In genomic region chr2:18266188-18266587, GRCh38 we compare ENCODE assay signal across 17 cellular contexts.
A peak's percentile ranks its signal among the peaks of the same experiment; 100 is the strongest.
DNase-seq lines count a peak whose midpoint lies in the region; ATAC-seq and TF ChIP-seq lines count a peak whose summit lies in the region.
"Had no signal": no experiment of that assay in that cellular context is flagged by ENCODE, and none has a peak within 500 bp of the region (broad histone marks: within the 10 kb centered on the region; RNA-seq: fewer than 3 reads in every experiment).

No MANE protein-coding gene starts in this region.

- POLR2A ChIA-PET in BJ (lab: Charles Lee) = no interaction called here
- POLR2A ChIA-PET in HEK293T (lab: Yijun Ruan, JAX) = no interaction called here

- no peaks in the 10 kb centered on the region for H3K27me3 ChIP-seq in BJ (ENCODE audit: control insufficient read depth, insufficient read depth, low read length)
- no peaks in the 10 kb centered on the region for H3K27me3 ChIP-seq in WERI-Rb-1 (ENCODE audit: insufficient read depth, low read depth, severe bottlenecking)
- H3K27me3 ChIP-seq: BLaER1 treated with 17β-estradiol and CSF1 and Interleukin-3, amounts not matched to agents 10 nM and 100 nM; SJCRH30 had no signal

- no peaks in the 10 kb centered on the region for H3K36me3 ChIP-seq in BJ (ENCODE audit: control insufficient read depth, insufficient read depth, low read length)
- no peaks in the 10 kb centered on the region for H3K36me3 ChIP-seq in WERI-Rb-1
- H3K36me3 ChIP-seq: BLaER1 treated with 17β-estradiol and CSF1 and Interleukin-3, amounts not matched to agents 10 nM and 100 nM; SJCRH30 had no signal

- H3K9me3 ChIP-seq in WERI-Rb-1 (ENCODE audit: severe bottlenecking) = no peaks in the 10 kb centered on the region
- H3K9me3 ChIP-seq: SJCRH30 had no signal

- H3K27ac ChIP-seq in WERI-Rb-1 (no peak overlapping the region), coronary artery (no peak overlapping the region)
- H3K27ac ChIP-seq: BLaER1 treated with 17β-estradiol and CSF1 and Interleukin-3, amounts not matched to agents 10 nM and 100 nM; SJCRH30 had no signal

- H3K4me3 ChIP-seq in BJ (ENCODE audit: low read depth, low read length) (no peak overlapping the region), WERI-Rb-1 (ENCODE audit: low read depth, low read length) (no peak overlapping the region), coronary artery (no peak overlapping the region)
- H3K4me3 ChIP-seq: BLaER1 treated with 17β-estradiol and CSF1 and Interleukin-3, amounts not matched to agents 10 nM and 100 nM; SJCRH30 had no signal

- 0 out of 2 replicates have a peak, but pooled peaks have one; percentile 14 for TF ChIP-seq CTCF in BJ (IDR thresholded peaks at IDR 0.05; ENCODE audit: insufficient read depth, low read depth, low read length)
- TF ChIP-seq CTCF in WERI-Rb-1 (IDR thresholded peaks at IDR 0.05; ENCODE audit: low read depth, low read length) = peak; percentile 36
- no peak for TF ChIP-seq CTCF in coronary artery (IDR thresholded peaks at IDR 0.05)

- ATAC-seq in GM21576 (IDR thresholded peaks at IDR 0.05; ENCODE audit: unreplicated experiment) (no peak), HG03135 (IDR thresholded peaks at IDR 0.05; ENCODE audit: unreplicated experiment) (no peak)
- ATAC-seq: activated CD8-positive, alpha-beta memory T cell treated with anti-CD3 and anti-CD28 coated beads, Interleukin-2, amount 10 ng/mL, durations not matched to agents 7 days and 5 days had no signal

- CTCF ChIA-PET in BJ (lab: Yijun Ruan, JAX) = no interaction called here
- CTCF ChIA-PET in HEK293T (lab: Yijun Ruan, JAX) = no interaction called here

- DNase-seq in BJ (ENCODE audit: low read depth) (no peak), HEK293T (ENCODE audit: extremely low spot score) (peak; percentile 14), WERI-Rb-1 (no peak), iPS-NIHi7 (ENCODE audit: extremely low spot score) (peak; percentile 48), coronary artery (ENCODE audit: low spot score) (no peak), NCI-H524 (lab: John Stamatoyannopoulos, UW) (no peak)
- DNase-seq: activated CD8-positive, alpha-beta memory T cell treated with anti-CD3 and anti-CD28 coated beads, Interleukin-2, amount 10 ng/mL, durations not matched to agents 7 days and 5 days; activated naive CD4-positive, alpha-beta T cell treated with anti-CD3 and anti-CD28 coated beads, Interleukin-2, amount 10 ng/mL, durations not matched to agents 7 days and 5 days; GF-D8; NCI-H2029; NCI-H82; SJCRH30; stimulated activated CD4-positive, alpha-beta T cell treated with anti-CD3 and anti-CD28 coated beads, Interleukin-4, amount 100 ng/mL, for 4 hours; stimulated activated naive CD4-positive, alpha-beta T cell had no signal

TF ChIP-seq in HEK293T, 16 proteins besides CTCF, POLR2A, EP300 and RAD21:
- TF ChIP-seq ELF4 (IDR thresholded peaks at IDR 0.05) = no peak
- no peak for TF ChIP-seq ARNT (IDR thresholded peaks at IDR 0.05)
- TF ChIP-seq FOXA1 (IDR thresholded peaks at IDR 0.05) = no peak
- TF ChIP-seq SUZ12 (IDR thresholded peaks at IDR 0.05) = no peak
- no peak for TF ChIP-seq LEF1 (IDR thresholded peaks at IDR 0.05; ENCODE audit: borderline replicate concordance)
- no peak for TF ChIP-seq HDGF (IDR thresholded peaks at IDR 0.05; ENCODE audit: borderline replicate concordance)
- TF ChIP-seq NFRKB (IDR thresholded peaks at IDR 0.05) = no peak
- TF ChIP-seq FOXM1 (IDR thresholded peaks at IDR 0.05; ENCODE audit: borderline replicate concordance) = no peak
- no peak for TF ChIP-seq ZNF384 (IDR thresholded peaks at IDR 0.05)
- no peak for TF ChIP-seq TARDBP (IDR thresholded peaks at IDR 0.05)

Comparison
In these comparisons a context has a peak if more than half of its experiments do, and no peak if none do; other contexts are left out.
1. DNase-seq: peak in HEK293T (single experiment) and iPS-NIHi7 (single experiment); none in BJ (single experiment), WERI-Rb-1 (single experiment), coronary artery (single experiment) and NCI-H524 (0 of 2).